Comparison of ENCODE assay signal across 23 cellular contexts in genomic region chr14:75626857-75627256, GRCh38. TPM values are rescaled to one million over a fixed set of nuclear protein-coding genes. Genes with fewer than 3 reads are reported as not detected.
DNase-seq lines count a peak whose midpoint lies in the region; ATAC-seq and TF ChIP-seq lines count a peak whose summit lies in the region.
"Had no signal": no experiment of that assay in that cellular context is flagged by ENCODE, and none has a peak within 500 bp of the region (broad histone marks: within the 10 kb centered on the region; RNA-seq: fewer than 3 reads in every experiment).

No MANE protein-coding gene starts in this region.

- H3K27me3 Mint-ChIP-seq in immature natural killer cell (ENCODE audit: low read depth in 3 of 3) = peaks cover 2 to 3% (median 2%) of the 10 kb centered on the region in 3 donors
- H3K27me3 Mint-ChIP-seq: CD8-positive, alpha-beta memory T cell had no signal

- H3K4me3 ChIP-seq in cardiac fibroblast (replicated peaks in 1 of 2; ENCODE audit: low read depth in 2 of 2, low read length in 2 of 2) (no peak overlapping the region), right lobe of liver (no peak overlapping the region), tibial nerve (no peak overlapping the region)
- H3K4me3 ChIP-seq: GM23338, HAP-1 had no signal

- no peak overlapping the region for H3K27ac Mint-ChIP-seq in stimulated activated effector memory CD8-positive, alpha-beta T cell treated with anti-CD3 and anti-CD28 coated beads, Interleukin-12 subunit alpha, Interleukin-12 subunit beta, amount 100 ng/mL, for 72 hours
- H3K27ac Mint-ChIP-seq in immature natural killer cell = no peak overlapping the region
- H3K27ac Mint-ChIP-seq: CD8-positive, alpha-beta memory T cell; GM23338 had no signal

- DNase-seq in LHCN-M2 (ENCODE audit: low read depth) (peak; percentile 87), cardiac fibroblast (ENCODE audit: low read depth in 2 of 2) (peak; percentile 7 to 43), right lobe of liver (peak in 1 of 3 donors; percentile 67), tibial nerve (ENCODE audit: low spot score in 2 of 2) (no peak), immature natural killer cell (no peak)
- no peak for DNase-seq in activated naive CD4-positive, alpha-beta T cell (lab: John Stamatoyannopoulos, UW)
- no peak for DNase-seq in stimulated activated effector memory CD8-positive, alpha-beta T cell treated with anti-CD3 and anti-CD28 coated beads, Interleukin-12 subunit alpha, Interleukin-12 subunit beta, amount 100 ng/mL, for 72 hours (ENCODE audit: low spot score in 2 of 2)
- DNase-seq: Calu3; CD8-positive, alpha-beta memory T cell; DMS153; IMR-90; NCI-H1105; NCI-H146; NCI-H2081; NCI-H2171; NCI-H345; NCI-H524; NCI-H774; NK-92 treated with Interleukin-12 subunit alpha and Interleukin-12 subunit beta, amount 100 ng/mL, for 24 hours had no signal

- H3K9me3 ChIP-seq in right lobe of liver (no peaks in the 10 kb centered on the region), tibial nerve (no peaks in the 10 kb centered on the region)
- H3K9me3 ChIP-seq: HAP-1 had no signal

- H3K4me3 Mint-ChIP-seq in stimulated activated effector memory CD8-positive, alpha-beta T cell treated with anti-CD3 and anti-CD28 coated beads, Interleukin-12 subunit alpha, Interleukin-12 subunit beta, amount 100 ng/mL, for 72 hours = no peak overlapping the region
- no peak overlapping the region for H3K4me3 Mint-ChIP-seq in immature natural killer cell
- H3K4me3 Mint-ChIP-seq: CD8-positive, alpha-beta memory T cell; GM23338 had no signal

- H3K4me1 ChIP-seq in right lobe of liver = peaks cover 0 to 50% (median 19%) of the 10 kb centered on the region in 4 donors
- H3K4me1 ChIP-seq in tibial nerve = peaks cover 0 to 65% (median 30%) of the 10 kb centered on the region in 4 donors
- H3K4me1 ChIP-seq: HAP-1 had no signal

- H3K36me3 ChIP-seq in right lobe of liver = peaks cover 0 to 3% (median 0%) of the 10 kb centered on the region in 4 donors
- H3K36me3 ChIP-seq in tibial nerve = no peaks in the 10 kb centered on the region
- H3K36me3 ChIP-seq: HAP-1 had no signal

- intact Hi-C loops in right lobe of liver (cut with DNase I) = no loop called here

- TF ChIP-seq POLR2A in right lobe of liver (IDR thresholded peaks at IDR 0.05) (no peak), tibial nerve (IDR thresholded peaks at IDR 0.05) (no peak)

- H3K9me3 Mint-ChIP-seq in stimulated activated effector memory CD8-positive, alpha-beta T cell treated with anti-CD3 and anti-CD28 coated beads, Interleukin-12 subunit alpha, Interleukin-12 subunit beta, amount 100 ng/mL, for 72 hours = no peaks in the 10 kb centered on the region
- no peaks in the 10 kb centered on the region for H3K9me3 Mint-ChIP-seq in immature natural killer cell
- H3K9me3 Mint-ChIP-seq: CD8-positive, alpha-beta memory T cell; GM23338 had no signal

- WGBS in right lobe of liver (ENCODE audit: insufficient coverage, low coverage, low lambda C conversion rate, missing lambda C conversion rate) = 8% methylated on average over 3 of the region's 3 CpGs
- 36 to 51% methylated on average over 3 of the region's 3 CpGs for WGBS in tibial nerve, 2 donors

- peak in 1 of 2 donors; percentile 83 for TF ChIP-seq EP300 in tibial nerve (IDR thresholded peaks at IDR 0.05)

- peak; percentile 63 to 86 (median 76) for ATAC-seq in right lobe of liver
- ATAC-seq in stimulated activated effector memory CD8-positive, alpha-beta T cell treated with anti-CD3 and anti-CD28 coated beads, Interleukin-12 subunit alpha, Interleukin-12 subunit beta, amount 100 ng/mL, for 72 hours = no peak
- ATAC-seq: GM23338 had no signal

- no peaks in the 10 kb centered on the region for H3K4me1 Mint-ChIP-seq in stimulated activated effector memory CD8-positive, alpha-beta T cell treated with anti-CD3 and anti-CD28 coated beads, Interleukin-12 subunit alpha, Interleukin-12 subunit beta, amount 100 ng/mL, for 72 hours
- no peaks in the 10 kb centered on the region for H3K4me1 Mint-ChIP-seq in immature natural killer cell
- H3K4me1 Mint-ChIP-seq: CD8-positive, alpha-beta memory T cell had no signal

- H3K27me3 ChIP-seq in right lobe of liver = no peaks in the 10 kb centered on the region
- no peaks in the 10 kb centered on the region for H3K27me3 ChIP-seq in tibial nerve

- H3K36me3 Mint-ChIP-seq in stimulated activated effector memory CD8-positive, alpha-beta T cell treated with anti-CD3 and anti-CD28 coated beads, Interleukin-12 subunit alpha, Interleukin-12 subunit beta, amount 100 ng/mL, for 72 hours = no peaks in the 10 kb centered on the region
- peaks cover 0 to 11% (median 0%) of the 10 kb centered on the region in 3 donors for H3K36me3 Mint-ChIP-seq in immature natural killer cell
- H3K36me3 Mint-ChIP-seq: CD8-positive, alpha-beta memory T cell had no signal

- H3K27ac ChIP-seq in right lobe of liver (peak overlapping the region; percentile 38 to 57 (median 46)), tibial nerve (peak overlapping the region; percentile 2 to 89 (median 64))
- H3K27ac ChIP-seq: C4-2B, KMS-11 had no signal

- TF ChIP-seq CTCF in cardiac fibroblast (IDR thresholded peaks at IDR 0.05; ENCODE audit: low read depth, low read length) = no peak
- no peak for TF ChIP-seq CTCF in right lobe of liver (IDR thresholded peaks at IDR 0.05)
- no peak for TF ChIP-seq CTCF in tibial nerve (IDR thresholded peaks at IDR 0.05)

RNA-seq across cellular contexts. Expression of gene ERG28, which starts 33.8 kb away (rescaled TPM):
- total RNA-seq in LHCN-M2 (2014; rRNA removed) = 9.1 and 9.8 TPM in 2 replicates
- 17.3 TPM for polyA plus RNA-seq in LHCN-M2 (2012)
- total RNA-seq in right lobe of liver = 10 to 100 TPM in 5 of 6 experiments, 1 to 10 TPM in 1; 7.9 to 31.5 (median 20.1) TPM
- total RNA-seq in tibial nerve = 1 to 10 TPM; 4.5 to 7.6 (median 5.1) TPM
- 10 to 100 TPM; 28.7 to 34.4 (median 32.4) TPM for polyA plus RNA-seq in immature natural killer cell

RNA-seq across cellular contexts. Expression of gene TTLL5, which starts 34.2 kb away (rescaled TPM):
- total RNA-seq in LHCN-M2 (2014; rRNA removed) (12.8 and 22.0 TPM in 2 replicates), right lobe of liver (10 to 100 TPM in 4 of 6 experiments, 1 to 10 TPM in 2; 7.4 to 13.8 (median 11.9) TPM), tibial nerve (10 to 100 TPM; 36.3 to 61.8 (median 36.7) TPM)
- 14.3 TPM for polyA plus RNA-seq in LHCN-M2 (2012)
- polyA plus RNA-seq in immature natural killer cell = 10 to 100 TPM in 1 of 3 donors, 1 to 10 TPM in 1, not detected in 1; 6.9 to 10.4 TPM

RNA-seq across cellular contexts. Expression of gene FLVCR2, which starts 48.4 kb away (rescaled TPM):
- total RNA-seq in LHCN-M2 (2014; rRNA removed) (23.9 and 29.8 TPM in 2 replicates), right lobe of liver (10 to 100 TPM; 17.0 to 42.8 (median 27.8) TPM), tibial nerve (10 to 100 TPM; 65.9 to 86.1 (median 74.4) TPM)
- polyA plus RNA-seq in LHCN-M2 (2012) = 5.3 TPM
- polyA plus RNA-seq in immature natural killer cell = 1 to 10 TPM in 1 of 3 donors, under 1 TPM in 1, not detected in 1; 0.24 to 1.4 TPM

Comparison
In these comparisons a context has a peak if more than half of its experiments do, and no peak if none do; other contexts are left out.
1. DNase-seq: peak in LHCN-M2 (single experiment) and cardiac fibroblast (2 of 2); none in tibial nerve (0 of 2), activated naive CD4-positive, alpha-beta T cell (0 of 4), stimulated activated effector memory CD8-positive, alpha-beta T cell treated with anti-CD3 and anti-CD28 coated beads, Interleukin-12 subunit alpha, Interleukin-12 subunit beta, amount 100 ng/mL, for 72 hours (0 of 2) and immature natural killer cell (0 of 3).